13 cellular contexts compared by ENCODE assay signal in genomic region chr4:1021386-1022050, GRCh38. TPM values are rescaled to one million over a fixed set of nuclear protein-coding genes. Genes with fewer than 3 reads are reported as not detected.
DNase-seq lines count a peak whose midpoint lies in the region; ATAC-seq lines count a peak whose summit lies in the region.
"Had no signal": no experiment of that assay in that cellular context is flagged by ENCODE, and none has a peak within 500 bp of the region (broad histone marks: within the 10 kb centered on the region; RNA-seq: fewer than 3 reads in every experiment).

No MANE protein-coding gene starts in this region.

- H3K4me3 Mint-ChIP-seq in memory B cell, result peak overlapping the region; percentile 33
- H3K4me3 Mint-ChIP-seq: dendritic cell treated with granulocyte-macrophage colony-stimulating factor and Interleukin-4, amounts not matched to agents 40 ng/mL and 50 ng/mL, for 4 days had no signal

- peaks cover 1% of the 10 kb centered on the region for H3K27me3 Mint-ChIP-seq in memory B cell
- H3K27me3 Mint-ChIP-seq: dendritic cell treated with granulocyte-macrophage colony-stimulating factor and Interleukin-4, amounts not matched to agents 40 ng/mL and 50 ng/mL, for 4 days had no signal

- peaks cover 17% of the 10 kb centered on the region for H3K4me1 Mint-ChIP-seq in memory B cell

- intact Hi-C loops in left cardiac atrium (cut with DNase I), result no loop called here

- DNase-seq in memory B cell (ENCODE audit: low spot score in 2 of 2) (peak in 1 of 2 donors; percentile 56), left cardiac atrium (no peak), amygdala (lab: John Stamatoyannopoulos, UW) (no peak), iPS-NIHi7 (ENCODE audit: extremely low spot score) (no peak), SKM-1 (lab: John Stamatoyannopoulos, UW; ENCODE audit: unreplicated experiment) (no peak)
- DNase-seq: activated gamma-delta T cell, Caco-2, head of caudate nucleus, midbrain had no signal

- no peak overlapping the region for H3K27ac Mint-ChIP-seq in memory B cell
- H3K27ac Mint-ChIP-seq: dendritic cell treated with granulocyte-macrophage colony-stimulating factor and Interleukin-4, amounts not matched to agents 40 ng/mL and 50 ng/mL, for 4 days had no signal

- H3K36me3 Mint-ChIP-seq in memory B cell, result peaks cover 4% of the 10 kb centered on the region

- H3K9me3 Mint-ChIP-seq in memory B cell, result no peaks in the 10 kb centered on the region
- H3K9me3 Mint-ChIP-seq: dendritic cell treated with granulocyte-macrophage colony-stimulating factor and Interleukin-4, amounts not matched to agents 40 ng/mL and 50 ng/mL, for 4 days had no signal

- ATAC-seq in GM18858 (IDR thresholded peaks at IDR 0.05; ENCODE audit: unreplicated experiment) (peak; percentile 81), GM21529 (IDR thresholded peaks at IDR 0.05; ENCODE audit: unreplicated experiment) (peak; percentile 80), HG03139 (IDR thresholded peaks at IDR 0.05; ENCODE audit: unreplicated experiment) (peak; percentile 70), memory B cell (ENCODE audit: low read depth) (peak; percentile 58), left cardiac atrium (no peak)

RNA-seq across cellular contexts. Expression of gene FGFRL1, which starts 10.1 kb away (rescaled TPM):
- total RNA-seq in left cardiac atrium, result 10 to 100 TPM; 21.6 to 29.0 TPM

RNA-seq across cellular contexts. Expression of gene SLC26A1, which starts 28.3 kb away (rescaled TPM):
- total RNA-seq in left cardiac atrium, result under 1 TPM in 1 of 2 donors, not detected in 1; 0.27 TPM

RNA-seq across cellular contexts. Expression of gene IDUA, which starts 34.7 kb away (rescaled TPM):
- total RNA-seq in left cardiac atrium, result 10 to 100 TPM; 15.4 to 18.7 TPM

RNA-seq across cellular contexts. Expression of gene DGKQ, which starts 48.1 kb away (rescaled TPM):
- total RNA-seq in left cardiac atrium, result 1 to 10 TPM; 5.1 to 5.6 TPM

Comparison
In these comparisons a context has a peak if more than half of its experiments do, and no peak if none do; other contexts are left out.
1. ATAC-seq: peak in GM18858 (single experiment), GM21529 (single experiment), HG03139 (single experiment) and memory B cell (single experiment); none in left cardiac atrium (0 of 2).